In genomic region chr9:107626118-107626517, GRCh38 we compare ENCODE assay signal across 7 cellular contexts.
"Had no signal": no experiment of that assay in that cellular context is flagged by ENCODE, and none has a peak within 500 bp of the region (broad histone marks: within the 10 kb centered on the region; RNA-seq: fewer than 3 reads in every experiment).

No MANE protein-coding gene starts in this region.

- H3K4me3 Mint-ChIP-seq: GM23338, H9 had no signal

- H2AFZ ChIP-seq: GM23338 had no signal

- H3K4me3 ChIP-seq: GM23338, K562 had no signal

- DNase-seq: H9, HCEC 1CT, IMR-90, KG1 had no signal

- ATAC-seq: GM23338, K562 had no signal

- H3K4me2 ChIP-seq: GM23338 had no signal

- H3K27ac ChIP-seq: HL-60 had no signal

- H3K9me3 Mint-ChIP-seq: GM23338, H9 had no signal

- H3K27ac Mint-ChIP-seq: GM23338, H9 had no signal
